In genomic region chr6:109701201-109701600, GRCh38 we compare ENCODE assay signal across 26 cellular contexts.
"Had no signal": no experiment of that assay in that cellular context is flagged by ENCODE, and none has a peak within 500 bp of the region (broad histone marks: within the 10 kb centered on the region; RNA-seq: fewer than 3 reads in every experiment).

No MANE protein-coding gene starts in this region.

- H3K27ac ChIP-seq: epithelial cell of prostate, gastrocnemius medialis, parathyroid adenoma, prostate gland, right atrium auricular region, testis, tibial artery, upper lobe of left lung had no signal

- H3K27me3 Mint-ChIP-seq: naive thymus-derived CD8-positive, alpha-beta T cell had no signal

- H3K9ac ChIP-seq: parathyroid adenoma had no signal

- H3K36me3 ChIP-seq: gastrocnemius medialis, prostate gland, right atrium auricular region, tibial artery, upper lobe of left lung had no signal

- H3K9me3 Mint-ChIP-seq: naive thymus-derived CD8-positive, alpha-beta T cell had no signal

- H3K4me1 ChIP-seq: prostate gland, right atrium auricular region, testis had no signal

- DNase-seq: effector CD8-positive, alpha-beta T cell; endodermal cell; foreskin fibroblast; gastrocnemius medialis; head of caudate nucleus; kidney; naive thymus-derived CD8-positive, alpha-beta T cell; stimulated activated CD4-positive, alpha-beta T cell treated with anti-CD3 and anti-CD28 coated beads, Interleukin-12 subunit alpha, Interleukin-12 subunit beta, amount 100 ng/mL, for 4 hours; stimulated activated CD4-positive, alpha-beta T cell treated with anti-CD3 and anti-CD28 coated beads, Interleukin-1b, Interleukin-23, amount 100 ng/mL, for 48 hours; stimulated activated CD4-positive, alpha-beta T cell treated with anti-CD3 and anti-CD28 coated beads, Interleukin-4, amount 100 ng/mL, for 1 hour; stimulated activated CD8-positive, alpha-beta memory T cell treated with anti-CD3 and anti-CD28 coated beads, Interleukin-4, amount 100 ng/mL, for 48 hours; stimulated activated naive CD8-positive, alpha-beta T cell treated with anti-CD3 and anti-CD28 coated beads, Interleukin-15, Interleukin-2, amounts not matched to agents 100 U/mL and 50 U/mL, for 24 hours; substantia nigra; testis; tibial artery had no signal

- H3K27me3 ChIP-seq: gastrocnemius medialis, right atrium auricular region, testis, tibial artery, upper lobe of left lung had no signal

- H3K4me3 ChIP-seq: gastrocnemius medialis, lung, prostate gland, right atrium auricular region, smooth muscle cell, testis, tibial artery, upper lobe of left lung had no signal

- ATAC-seq: esophagus mucosa; gastrocnemius medialis; left lobe of liver; naive thymus-derived CD8-positive, alpha-beta T cell; sciatic nerve; stimulated activated naive CD8-positive, alpha-beta T cell treated with anti-CD3 and anti-CD28 coated beads, Interleukin-15, Interleukin-2, amounts not matched to agents 100 U/mL and 50 U/mL, for 24 hours had no signal

- H3K9me3 ChIP-seq: gastrocnemius medialis, prostate gland, right atrium auricular region, testis, tibial artery, upper lobe of left lung had no signal

- H2AFZ ChIP-seq: parathyroid adenoma had no signal

- H3K27ac Mint-ChIP-seq: endodermal cell had no signal

- H3K4me3 Mint-ChIP-seq: endodermal cell; naive thymus-derived CD8-positive, alpha-beta T cell; neural crest cell had no signal
